1 cellular context compared by ENCODE assay signal in genomic region chr7:155287229-155287935, GRCh38.
TF ChIP-seq lines count a peak whose summit lies in the region.

No MANE protein-coding gene starts in this region.

TF ChIP-seq in HepG2, 621 proteins besides CTCF, POLR2A, EP300 and RAD21:
- TF ChIP-seq FOSL2 (CRISPR knock-in tag; IDR thresholded peaks at IDR 0.05) (no peak), ZNF570 (CRISPR knock-in tag; IDR thresholded peaks at IDR 0.05; ENCODE audit: borderline replicate concordance) (no peak), ZNF567 (CRISPR knock-in tag; IDR thresholded peaks at IDR 0.05; ENCODE audit: borderline replicate concordance) (no peak), SMC3 (IDR thresholded peaks at IDR 0.05; ENCODE audit: low read length) (no peak), HNRNPK (IDR thresholded peaks at IDR 0.05; ENCODE audit: low read depth, low read length, poor library complexity, severe bottlenecking) (no peak), IRF1 (CRISPR knock-in tag; IDR thresholded peaks at IDR 0.05; ENCODE audit: low read depth) (no peak), TBX2 (CRISPR knock-in tag; IDR thresholded peaks at IDR 0.05; ENCODE audit: borderline replicate concordance) (no peak), ZNF354B (CRISPR knock-in tag; IDR thresholded peaks at IDR 0.05) (no peak), ETS1 (CRISPR knock-in tag; IDR thresholded peaks at IDR 0.05) (no peak), SNAPC5 (CRISPR knock-in tag; IDR thresholded peaks at IDR 0.05; ENCODE audit: borderline replicate concordance) (no peak), HMGXB3 (CRISPR knock-in tag; IDR thresholded peaks at IDR 0.05; ENCODE audit: borderline replicate concordance) (no peak), MNT (IDR thresholded peaks at IDR 0.05) (no peak)
